In genomic region chr11:92569717-92570116, GRCh38 we compare ENCODE assay signal across 13 cellular contexts.
DNase-seq lines count a peak whose midpoint lies in the region; ATAC-seq, FAIRE-seq and TF ChIP-seq lines count a peak whose summit lies in the region.
"Had no signal": no experiment of that assay in that cellular context is flagged by ENCODE, and none has a peak within 500 bp of the region (broad histone marks: within the 10 kb centered on the region; RNA-seq: fewer than 3 reads in every experiment).

No MANE protein-coding gene starts in this region.

- no peak overlapping the region for H2AK5ac ChIP-seq in H1 (ENCODE audit: low read depth, low read length)

- no peak for FAIRE-seq in H1 (lab: Jason Lieb, UNC)
- FAIRE-seq: GM19239, H54 had no signal

- TF ChIP-seq EP300 in H1 (IDR thresholded peaks at IDR 0.05; ENCODE audit: borderline replicate concordance in 1 of 2, low read depth in 2 of 2, low read length in 2 of 2), result no peak

- H3K4me3 ChIP-seq in H1 (ENCODE audit: extremely low read depth in 1 of 4, insufficient read depth in 2 of 4, low read depth in 3 of 4, low read length in 4 of 4) (no peak overlapping the region), HAP-1 (no peak overlapping the region)

- H3K23ac ChIP-seq in H1 (ENCODE audit: insufficient read length), result no peak overlapping the region

- H2AFZ ChIP-seq in H1 (ENCODE audit: low read length), result no peak overlapping the region

- H4K20me1 ChIP-seq in H1 (replicated peaks in 1 of 2; ENCODE audit: control insufficient read depth in 1 of 2, insufficient read depth in 2 of 2, low read length in 2 of 2), result no peaks in the 10 kb centered on the region

- intact Hi-C loops in left ventricle myocardium superior (cut with micrococcal nuclease), result no loop called here

- H4K91ac ChIP-seq in H1 (replicated peaks; ENCODE audit: insufficient read length, low read length), result no peak overlapping the region

- no peak overlapping the region for H2BK12ac ChIP-seq in H1 (ENCODE audit: low read depth, low read length)

- POLR2A ChIA-PET in H1 (lab: Charles Lee; ENCODE audit: partially characterized antibody), result no interaction called here

- no peaks in the 10 kb centered on the region for H3K27me3 ChIP-seq in H1 (replicated peaks in 1 of 4; ENCODE audit: control insufficient read depth in 3 of 4, extremely low read depth in 1 of 4, insufficient read depth in 3 of 4, low read length in 3 of 4)
- no peaks in the 10 kb centered on the region for H3K27me3 ChIP-seq in HAP-1 (ENCODE audit: low read depth)

- H2BK5ac ChIP-seq in H1 (ENCODE audit: low read depth, low read length), result no peak overlapping the region

- no peak for TF ChIP-seq RAD21 in H1 (IDR thresholded peaks at IDR 0.05 in 1 of 2, conservative IDR thresholded peaks at IDR 0.05 in 1 of 2; ENCODE audit: low read depth in 2 of 2, low read length in 2 of 2)

- CTCF ChIA-PET in H1 (lab: Charles Lee; ENCODE audit: partially characterized antibody), result interaction anchor here (1.1 to 1.3 kb wide), 3 partner anchors 9 to 316 kb away, joined by 4 to 7 read pairs (median 5); no protein-coding TSS in a partner anchor

- H3K9me3 ChIP-seq in H1 (ENCODE audit: insufficient read depth in 2 of 2, low read depth in 1 of 2, low read length in 1 of 2) (no peaks in the 10 kb centered on the region), HAP-1 (no peaks in the 10 kb centered on the region)

- no peak overlapping the region for H3K27ac ChIP-seq in H1 (ENCODE audit: low read depth, low read length)
- H3K27ac ChIP-seq: 22Rv1 had no signal

- H2BK20ac ChIP-seq in H1 (ENCODE audit: low read length), result no peak overlapping the region

- no peak overlapping the region for H3K9ac ChIP-seq in H1 (replicated peaks in 1 of 4; ENCODE audit: extremely low read depth in 1 of 4, low read depth in 3 of 4, low read length in 3 of 4)

- no peak overlapping the region for H2BK15ac ChIP-seq in H1 (ENCODE audit: low read length)

- H3K14ac ChIP-seq in H1 (ENCODE audit: insufficient read length), result no peak overlapping the region

- no peak overlapping the region for H4K5ac ChIP-seq in H1 (ENCODE audit: insufficient read length, low read depth, low read length)

- H3K36me3 ChIP-seq in H1 (ENCODE audit: control insufficient read depth in 2 of 4, insufficient read depth in 4 of 4, low read length in 3 of 4) (no peaks in the 10 kb centered on the region; a peak in 1 of 8 replicates), HAP-1 (replicated peaks) (no peaks in the 10 kb centered on the region)

- H3K56ac ChIP-seq in H1 (replicated peaks; ENCODE audit: insufficient read length, low read depth, low read length), result no peak overlapping the region

- 69% methylated on average over 1 of the region's 1 CpG; no CpG with 5 or more reads in 1 of the 2 experiments for WGBS in H1 (ENCODE audit: extremely low coverage in 1 of 2, insufficient coverage in 1 of 2, insufficient read length in 1 of 2, insufficient replicate concordance in 2 of 2, low coverage in 1 of 2, low lambda C conversion rate in 2 of 2, missing lambda C conversion rate in 1 of 2), 2 experiments

- no peak for TF ChIP-seq CTCF in H1 (IDR thresholded peaks at IDR 0.05; ENCODE audit: control extremely low read depth in 1 of 3, insufficient read depth in 1 of 3, low read depth in 1 of 3, low read length in 3 of 3)

- H3K4me2 ChIP-seq in H1 (ENCODE audit: insufficient read depth in 1 of 2, low read depth in 2 of 2, low read length in 2 of 2), result no peak overlapping the region

- H3K79me2 ChIP-seq in H1 (ENCODE audit: control insufficient read depth in 1 of 2, insufficient read depth in 2 of 2, low read length in 2 of 2), result no peaks in the 10 kb centered on the region

- in situ Hi-C loops in HAP-1 (cut with MboI; ENCODE audit: low sequenced_read_pairs), result no loop called here

- no peaks in the 10 kb centered on the region; the same call in 1 of the 2 replicates for H3K23me2 ChIP-seq in H1 (ENCODE audit: low read depth, low read length)

- H4K8ac ChIP-seq in H1 (ENCODE audit: extremely low read depth, insufficient read depth, low read length), result no peak overlapping the region

- H3K4me1 ChIP-seq in H1 (replicated peaks in 1 of 4; ENCODE audit: control insufficient read depth in 3 of 4, insufficient read depth in 4 of 4, low read length in 3 of 4) (no peaks in the 10 kb centered on the region; a peak in 1 of 7 replicates), HAP-1 (no peaks in the 10 kb centered on the region)

- ATAC-seq in left ventricle myocardium superior, result no peak
- ATAC-seq: CD8-positive, alpha-beta T cell had no signal

- H3K4ac ChIP-seq in H1 (replicated peaks; ENCODE audit: insufficient read length, low read depth, low read length), result no peak overlapping the region

- no peak overlapping the region for H3K18ac ChIP-seq in H1 (ENCODE audit: extremely low read depth, low read length)

- no peaks in the 10 kb centered on the region for H3K79me1 ChIP-seq in H1 (ENCODE audit: low read depth, low read length)

- no peak for TF ChIP-seq POLR2A in H1 (IDR thresholded peaks at IDR 0.05; ENCODE audit: control extremely low read depth in 1 of 2, low read depth in 2 of 2, low read length in 2 of 2)

- H2BK120ac ChIP-seq in H1 (replicated peaks; ENCODE audit: low read depth, low read length), result no peak overlapping the region

- DNase-seq in NCI-H2081 (lab: John Stamatoyannopoulos, UW) (peak; percentile 7 to 63), NCI-H2081 treated with DMSO at 0.1 percent for 48 hours (lab: John Stamatoyannopoulos, UW) (no peak), NCI-H146 treated with DMSO at 0.1 percent for 48 hours (lab: John Stamatoyannopoulos, UW; ENCODE audit: unreplicated experiment) (peak; percentile 1), H1 (ENCODE audit: low read depth in 1 of 2, low spot score in 2 of 2) (no peak), left ventricle myocardium superior (no peak), HAP-1 (ENCODE audit: low spot score in 2 of 2) (no peak), NK-92 (lab: John Stamatoyannopoulos, UW; ENCODE audit: unreplicated experiment) (no peak)
- DNase-seq: CD8-positive, alpha-beta T cell; DMS53; GF-D8 had no signal

TF ChIP-seq in H1, 55 proteins besides CTCF, POLR2A, EP300 and RAD21:
- TF ChIP-seq USF2 (IDR thresholded peaks at IDR 0.05; ENCODE audit: low read length), result no peak
- TF ChIP-seq GTF2F1 (IDR thresholded peaks at IDR 0.05; ENCODE audit: borderline replicate concordance, low read depth, low read length), result no peak
- peak; percentile 67 for TF ChIP-seq NANOG (IDR thresholded peaks at IDR 0.05; ENCODE audit: insufficient read depth, low read depth, low read length, poor library complexity, severe bottlenecking)

Comparison
In these comparisons a context has a peak if more than half of its experiments do, and no peak if none do; other contexts are left out.
1. DNase-seq: peak in NCI-H2081 (2 of 2) and NCI-H146 treated with DMSO at 0.1 percent for 48 hours (single experiment); none in NCI-H2081 treated with DMSO at 0.1 percent for 48 hours (single experiment), H1 (0 of 2), left ventricle myocardium superior (single experiment), HAP-1 (0 of 2) and NK-92 (single experiment).